Comparison of ENCODE assay signal across 8 cellular contexts in the genomic region with DNA sequence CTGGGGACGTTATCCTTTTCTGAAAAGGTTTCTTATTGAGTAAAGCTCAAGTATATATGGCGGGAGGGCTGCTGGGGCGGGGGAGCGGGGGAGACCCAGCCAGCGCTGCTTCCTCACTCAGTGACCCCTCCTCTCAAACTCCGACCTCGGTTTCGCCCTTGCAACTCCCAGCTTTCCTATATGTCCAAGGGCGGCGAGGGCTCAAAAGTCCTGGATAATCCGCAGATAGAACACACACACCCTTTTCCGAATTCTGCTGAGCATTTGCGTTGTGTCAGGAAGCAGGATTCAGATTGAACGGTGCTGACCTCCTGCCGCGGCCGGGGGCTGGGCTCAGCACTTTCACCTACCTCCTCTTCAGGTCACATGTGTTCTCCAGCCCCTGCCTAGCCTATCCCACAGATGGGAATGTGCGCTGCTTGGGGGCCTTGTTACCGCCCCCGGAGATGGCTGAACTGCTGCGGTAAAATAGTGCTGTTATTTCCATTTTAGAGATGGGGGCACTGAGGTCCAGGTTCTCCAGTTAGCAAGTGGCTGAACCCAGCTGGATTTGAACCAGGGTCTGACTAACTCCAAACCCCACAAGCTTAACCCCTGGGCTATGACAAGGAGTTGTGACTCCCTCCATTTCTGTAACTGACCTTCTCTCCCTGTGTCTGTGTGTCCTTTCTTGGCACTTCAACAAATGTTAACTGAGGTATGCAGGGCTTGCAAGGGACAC. TPM values are rescaled to one million over a fixed set of nuclear protein-coding genes. Genes with fewer than 3 reads are reported as not detected.
A peak's percentile ranks its signal among the peaks of the same experiment; 100 is the strongest.
DNase-seq lines count a peak whose midpoint lies in the region; ATAC-seq, FAIRE-seq and TF ChIP-seq lines count a peak whose summit lies in the region.

No MANE protein-coding gene starts in this region.

- H3K9me3 ChIP-seq in HEK293 (ENCODE audit: control insufficient read depth, insufficient read depth, low read depth, low read length) (no peaks in the 10 kb centered on the region), GM12878 (replicated peaks; ENCODE audit: control insufficient read depth, insufficient read depth, low read length) (no peaks in the 10 kb centered on the region), mesodermal cell (ENCODE audit: control insufficient read depth, low read length) (no peaks in the 10 kb centered on the region)

- ATAC-seq in GM12878 (no peak), GM19328 (IDR thresholded peaks at IDR 0.05; ENCODE audit: unreplicated experiment) (no peak)

- TF ChIP-seq POLR2A in GM12878 (IDR thresholded peaks at IDR 0.05; ENCODE audit: low read depth, low read length), result no peak

- H3K36me3 ChIP-seq in HEK293 (ENCODE audit: control insufficient read depth in 2 of 2, insufficient read depth in 1 of 2, low read length in 2 of 2) (no peaks in the 10 kb centered on the region), GM12878 (ENCODE audit: control insufficient read depth in 2 of 2, insufficient read depth in 2 of 2, low read length in 1 of 2) (no peaks in the 10 kb centered on the region; a peak in 2 of 4 replicates), mesodermal cell (ENCODE audit: control insufficient read depth, insufficient read depth, low read length) (no peaks in the 10 kb centered on the region)

- WGBS in GM12878 (ENCODE audit: insufficient coverage, insufficient replicate concordance, low lambda C conversion rate, missing lambda C conversion rate), result 42% methylated on average over 21 of the region's 21 CpGs
- 8 to 13% methylated on average over 11 to 14 of the region's 21 CpGs for WGBS in mesodermal cell (ENCODE audit: insufficient coverage in 2 of 2), 2 experiments

- peak overlapping the region; percentile 84; the same call in 1 of the 2 replicates for H3K4me2 ChIP-seq in GM12878 (ENCODE audit: control insufficient read depth, insufficient read depth)

- TF ChIP-seq EP300 in GM12878 (IDR thresholded peaks at IDR 0.05; ENCODE audit: borderline replicate concordance in 1 of 2, control insufficient read depth in 1 of 2, low read depth in 2 of 2, low read length in 2 of 2), result no peak

- CTCF ChIA-PET in AG04449 (lab: Yijun Ruan, JAX) (interaction anchor here (0.6 to 22.9 kb wide), 27 partner anchors 10 to 503 kb away, joined by 3 to 689 read pairs (median 8); a partner anchor contains a TSS), HEK293 (lab: Yijun Ruan, JAX) (interaction anchor here (0.7 to 15.0 kb wide), 15 partner anchors 10 to 308 kb away, joined by 3 to 317 read pairs (median 12); a partner anchor contains a TSS), GM12878 (lab: Yijun Ruan, JAX) (interaction anchor here (0.6 to 10.4 kb wide), 19 partner anchors 8 to 306 kb away, joined by 3 to 327 read pairs (median 8); no protein-coding TSS in a partner anchor)

- H3K27ac ChIP-seq in HEK293 (ENCODE audit: extremely low read depth, low read depth, low read length), result no peak overlapping the region
- no peak overlapping the region for H3K27ac ChIP-seq in GM12878 (ENCODE audit: control insufficient read depth, insufficient read depth)
- no peak overlapping the region for H3K27ac ChIP-seq in mesodermal cell (ENCODE audit: low read depth, low read length, severe bottlenecking)

- H3K27me3 ChIP-seq in GM12878 (replicated peaks in 1 of 2; ENCODE audit: control insufficient read depth in 2 of 2, insufficient read depth in 2 of 2, low read length in 1 of 2), result no peaks in the 10 kb centered on the region

- H3K9ac ChIP-seq in GM12878 (ENCODE audit: control insufficient read depth, insufficient read depth, low read length), result no peak overlapping the region

- H3K4me3 ChIP-seq in AG04449 (ENCODE audit: low read depth, low read length) (peak overlapping the region; percentile 87), HEK293 (ENCODE audit: low read depth, low read length) (no peak overlapping the region), GM12878 (peak overlapping the region; percentile 83; the same call in 1 of the 2 replicates), mesodermal cell (ENCODE audit: extremely low read depth, insufficient read depth, low read length, poor library complexity, severe bottlenecking) (peak overlapping the region; percentile 87)

- TF ChIP-seq CTCF in AG04449 (IDR thresholded peaks at IDR 0.05; ENCODE audit: insufficient read depth, low read length, missing control alignments), result no peak
- no peak for TF ChIP-seq CTCF in HEK293 (tag by site-specific recombination; IDR thresholded peaks at IDR 0.05)
- TF ChIP-seq CTCF in GM12878 (IDR thresholded peaks at IDR 0.05 in 2 of 3, conservative IDR thresholded peaks at IDR 0.05 in 1 of 3; ENCODE audit: control insufficient read depth in 2 of 3, extremely low read depth in 1 of 3, insufficient read depth in 1 of 3, low read depth in 3 of 3, low read length in 3 of 3), result no peak

- TF ChIP-seq RAD21 in GM12878 (IDR thresholded peaks at IDR 0.05; ENCODE audit: insufficient read depth, low read depth, low read length), result no peak

- FAIRE-seq in GM12878 (lab: Jason Lieb, UNC), result no peak

- POLR2A ChIA-PET in AG04449 (lab: Yijun Ruan, JAX), result interaction anchor here (0.7 to 1.7 kb wide), 7 partner anchors 29 to 305 kb away, joined by 3 to 14 read pairs (median 3); no protein-coding TSS in a partner anchor
- POLR2A ChIA-PET in HEK293 (lab: Yijun Ruan, JAX), result interaction anchor here (0.6 to 4.9 kb wide), 23 partner anchors 10 to 451 kb away, joined by 3 to 62 read pairs (median 5); a partner anchor contains a TSS
- POLR2A ChIA-PET in GM12878 (lab: Charles Lee), result interaction anchor here (0.6 to 2.2 kb wide), 12 partner anchors 30 to 462 kb away, joined by 3 to 9 read pairs (median 4); a partner anchor contains a TSS

- peaks cover 13% of the 10 kb centered on the region for H3K4me1 ChIP-seq in HEK293 (ENCODE audit: control insufficient read depth, insufficient read depth, low read length)
- H3K4me1 ChIP-seq in GM12878 (ENCODE audit: control insufficient read depth, insufficient read depth, low read length), result peaks cover 44% of the 10 kb centered on the region
- peaks cover 55% of the 10 kb centered on the region for H3K4me1 ChIP-seq in mesodermal cell (ENCODE audit: control insufficient read depth, insufficient read depth, low read length, poor library complexity, severe bottlenecking)

- intact Hi-C loops in GM12878 (cut with micrococcal nuclease; ENCODE audit: unreplicated experiment), result loop anchor here (2.0 to 10.0 kb wide), 2 partner anchors 120 to 304 kb away; no protein-coding TSS in a partner anchor

- no TSS peak for BruUV-seq in GM12878 (replicated peaks; lab: Mats Ljungman, UMichigan)

- H4K20me1 ChIP-seq in GM12878 (ENCODE audit: control insufficient read depth, insufficient read depth), result 0 out of 2 replicates have a peak, but pooled peaks cover 3% of the 10 kb centered on the region

- RAD21 ChIA-PET in GM12878 (lab: Charles Lee; ENCODE audit: unreplicated experiment), result interaction anchor here (0.7 to 11.0 kb wide), 24 partner anchors 13 to 309 kb away, joined by 3 to 268 read pairs (median 4); a partner anchor contains a TSS

- SMC1A ChIA-PET in GM12878 (lab: Charles Lee; ENCODE audit: uncharacterized antibody, unreplicated experiment), result interaction anchor here (0.9 to 9.2 kb wide), 9 partner anchors 8 to 208 kb away, joined by 3 to 248 read pairs (median 5); a partner anchor contains a TSS

- peak overlapping the region; percentile 53 for H2AFZ ChIP-seq in GM12878 (ENCODE audit: control insufficient read depth, low read depth, low read length)

- in situ Hi-C loops in GM12878 (cut with MboI), result loop anchor here (5.0 kb wide), 3 partner anchors 58 to 302 kb away; a partner anchor contains a TSS

- DNase-seq in AG04449 (ENCODE audit: low read depth, low spot score), result no peak
- DNase-seq in GM12878 (ENCODE audit: low read depth, low spot score), result no peak
- DNase-seq in DMS153 treated with DMSO at 0.1 percent for 48 hours (lab: John Stamatoyannopoulos, UW; ENCODE audit: unreplicated experiment), result no peak
- DNase-seq in NCI-H446 (lab: John Stamatoyannopoulos, UW), result no peak
- no peak for DNase-seq in NCI-H2196 treated with DMSO at 0.1 percent for 48 hours (lab: John Stamatoyannopoulos, UW; ENCODE audit: unreplicated experiment)

- H3K79me2 ChIP-seq in GM12878 (ENCODE audit: control insufficient read depth, insufficient read depth, low read length), result peaks cover 1% of the 10 kb centered on the region

RNA-seq across cellular contexts. Expression of a gene that starts 0.8 kb away (rescaled TPM):
- total RNA-seq in GM12878 (2013; cell fraction: nucleolus; rRNA removed), result 19.7 and 22.3 TPM in 2 replicates
- 1.1 and 2.0 TPM in 2 replicates for total RNA-seq in GM12878 (2014; rRNA removed)
- total RNA-seq in GM12878 (2014; rRNA removed; fragmentation: Illumina TruSeq; extraction: Trizol), result 0.85 and 1.1 TPM in 2 replicates
- total RNA-seq in GM12878 (2021), result 10.6 and 13.0 TPM in 2 replicates
- polyA plus RNA-seq in GM12878 (2011; ENCODE audit: low read depth), result 2.3 TPM
- polyA plus RNA-seq in GM12878 (2011; rRNA removed), result 1.1 and 1.2 TPM in 2 replicates
- polyA plus RNA-seq in GM12878 (2011; cell fraction: cytosol; rRNA removed), result 1.3 and 1.6 TPM in 2 replicates
- polyA plus RNA-seq in GM12878 (2011; cell fraction: nucleus; rRNA removed), result 7.1 and 10.9 TPM in 2 replicates
- 4.1 and 6.0 TPM in 2 replicates for polyA plus RNA-seq in GM12878 (2012)
- 1.3 and 1.9 TPM in 2 replicates for polyA plus RNA-seq in GM12878 (2014; fragmentation: Illumina TruSeq; extraction: Trizol)
- polyA plus RNA-seq in GM12878 (2014; fragmentation: Nextera tagmentation; extraction: Ambion mirVana), result under 1 TPM; 0.21 to 0.26 TPM
- 5.3 and 7.4 TPM in 2 replicates for polyA plus RNA-seq in GM12878 (2014; rRNA removed)
- 1 to 10 TPM; 1.4 to 2.0 TPM for polyA plus RNA-seq in GM12878 (2016; fragmentation: Nextera tagmentation; extraction: Ambion mirVana)
- 2.3 and 2.4 TPM in 2 replicates for polyA minus RNA-seq in GM12878 (2011; rRNA and poly(A)+ RNA removed)
- 2.8 and 4.8 TPM in 2 replicates for polyA minus RNA-seq in GM12878 (2011; cell fraction: cytosol; rRNA and poly(A)+ RNA removed)
- polyA minus RNA-seq in GM12878 (2011; cell fraction: nucleus; rRNA and poly(A)+ RNA removed), result 3.5 and 4.5 TPM in 2 replicates
- polyA plus RNA-seq in mesodermal cell (2013, experiment 1 of 2), result 44.6 TPM
- polyA plus RNA-seq in mesodermal cell (2013, experiment 2 of 2), result 35.0 TPM

RNA-seq across cellular contexts. Expression of a gene that starts 30.2 kb away (rescaled TPM):
- total RNA-seq in GM12878 (2013; cell fraction: nucleolus; rRNA removed), result 199 and 205 TPM in 2 replicates
- total RNA-seq in GM12878 (2014; rRNA removed) (97.3 and 105 TPM in 2 replicates), GM12878 (2014; rRNA removed; fragmentation: Illumina TruSeq; extraction: Trizol) (53.3 and 54.3 TPM in 2 replicates), GM12878 (2021) (80.2 and 83.8 TPM in 2 replicates)
- 34.5 TPM for polyA plus RNA-seq in GM12878 (2011; ENCODE audit: low read depth)
- polyA plus RNA-seq in GM12878 (2011; rRNA removed) (129 and 193 TPM in 2 replicates), GM12878 (2014; fragmentation: Illumina TruSeq; extraction: Trizol) (59.5 and 80.8 TPM in 2 replicates), GM12878 (2014; fragmentation: Nextera tagmentation; extraction: Ambion mirVana) (10 to 100 TPM; 10.9 to 13.1 TPM), GM12878 (2014; rRNA removed) (108 and 127 TPM in 2 replicates), GM12878 (2016; fragmentation: Nextera tagmentation; extraction: Ambion mirVana) (10 to 100 TPM; 60.1 to 68.6 TPM)
- polyA plus RNA-seq in GM12878 (2011; cell fraction: cytosol; rRNA removed), result 212 and 255 TPM in 2 replicates
- 826 and 1,005 TPM in 2 replicates for polyA plus RNA-seq in GM12878 (2011; cell fraction: nucleus; rRNA removed)
- polyA plus RNA-seq in GM12878 (2012), result 59.3 and 73.9 TPM in 2 replicates
- polyA minus RNA-seq in GM12878 (2011; rRNA and poly(A)+ RNA removed), result 91.0 and 144 TPM in 2 replicates
- 35.3 and 38.5 TPM in 2 replicates for polyA minus RNA-seq in GM12878 (2011; cell fraction: cytosol; rRNA and poly(A)+ RNA removed)
- polyA minus RNA-seq in GM12878 (2011; cell fraction: nucleus; rRNA and poly(A)+ RNA removed), result 102 and 127 TPM in 2 replicates
- not detected for polyA plus RNA-seq in mesodermal cell (2013, experiment 1 of 2)
- polyA plus RNA-seq in mesodermal cell (2013, experiment 2 of 2), result not detected
